ENCODE assay signal across 12 cellular contexts in genomic region chr7:131189488-131189887, GRCh38.
DNase-seq lines count a peak whose midpoint lies in the region; ATAC-seq, FAIRE-seq and TF ChIP-seq lines count a peak whose summit lies in the region.
"Had no signal": no experiment of that assay in that cellular context is flagged by ENCODE, and none has a peak within 500 bp of the region (broad histone marks: within the 10 kb centered on the region; RNA-seq: fewer than 3 reads in every experiment).

No MANE protein-coding gene starts in this region.

- H3K27ac ChIP-seq in PC-9 = peak overlapping the region; percentile 94
- H3K27ac ChIP-seq in astrocyte (ENCODE audit: low read depth, low read length) = no peak overlapping the region

- no peak for FAIRE-seq in astrocyte (lab: Jason Lieb, UNC)

- ATAC-seq in activated T-cell treated with anti-CD3 and anti-CD28 coated beads, Interleukin-2, amount 50 U/mL, for 4 hours = peak; percentile 38 to 46
- peak; percentile 55 for ATAC-seq in stimulated activated memory B cell treated with anti-CD40 and anti-IgM and Interleukin-4, amounts not matched to agents 10 μg/mL and 1 μg/mL and 100 μg/mL, for 72 hours
- no peak for ATAC-seq in HG02642 (IDR thresholded peaks at IDR 0.05; ENCODE audit: poor library complexity, unreplicated experiment)
- no peak for ATAC-seq in GM18505 (IDR thresholded peaks at IDR 0.05; ENCODE audit: unreplicated experiment)

- DNase-seq in activated T-cell treated with anti-CD3 and anti-CD28 coated beads, Interleukin-2, amount 50 U/mL, for 4 hours = no peak
- no peak for DNase-seq in activated T-cell treated with anti-CD3 and anti-CD28 coated beads, Interleukin-2, amount 50 U/mL, for 1 hour
- DNase-seq in PC-9 (no peak), astrocyte (ENCODE audit: low read depth) (no peak), DMS53 (lab: John Stamatoyannopoulos, UW) (no peak)
- DNase-seq: DMS 273 treated with DMSO at 0.1 percent for 48 hours, NCI-H187 treated with DMSO at 0.1 percent for 48 hours, nephron progenitor cell, right cardiac atrium had no signal

- H3F3A ChIP-seq in PC-9 (ENCODE audit: insufficient read depth, low read depth) = peaks cover 67% of the 10 kb centered on the region

- H3K27me3 ChIP-seq in PC-9 (ENCODE audit: insufficient read depth, low read depth) (no peaks in the 10 kb centered on the region), astrocyte (ENCODE audit: insufficient read depth, low read length) (peaks cover 14% of the 10 kb centered on the region)

- no peak for TF ChIP-seq POLR2A in GM18505 (IDR thresholded peaks at IDR 0.05; ENCODE audit: borderline replicate concordance, extremely low read depth, insufficient read depth, insufficient read length)

- H3K27me3 Mint-ChIP-seq in activated T-cell treated with anti-CD3 and anti-CD28 coated beads, Interleukin-2, amount 50 U/mL, for 4 hours (ENCODE audit: low read depth) = no peaks in the 10 kb centered on the region
- no peaks in the 10 kb centered on the region for H3K27me3 Mint-ChIP-seq in astrocyte (ENCODE audit: low read depth, unreplicated experiment)
- H3K27me3 Mint-ChIP-seq in stimulated activated memory B cell treated with anti-CD40 and anti-IgM and Interleukin-4, amounts not matched to agents 10 μg/mL and 1 μg/mL and 100 μg/mL, for 72 hours = no peaks in the 10 kb centered on the region

- peak overlapping the region; percentile 98 for H3K27ac Mint-ChIP-seq in astrocyte (ENCODE audit: unreplicated experiment)
- peak overlapping the region; percentile 64 for H3K27ac Mint-ChIP-seq in stimulated activated memory B cell treated with anti-CD40 and anti-IgM and Interleukin-4, amounts not matched to agents 10 μg/mL and 1 μg/mL and 100 μg/mL, for 72 hours
- H3K27ac Mint-ChIP-seq: nephron progenitor cell had no signal

- POLR2A ChIA-PET in PC-9 (lab: Charles Lee; ENCODE audit: unreplicated experiment) = interaction anchor here (0.7 to 1.4 kb wide), 2 partner anchors 25 to 67 kb away, joined by 9 to 21 read pairs; no protein-coding TSS in a partner anchor

- BruUV-seq in PC-9 (replicated peaks; lab: Mats Ljungman, UMichigan) = no TSS peak

- H3K9me3 ChIP-seq in PC-9 (ENCODE audit: insufficient read depth, low read depth) (no peaks in the 10 kb centered on the region), astrocyte (ENCODE audit: insufficient read depth, low read depth, low read length) (no peaks in the 10 kb centered on the region)

- H3K9me2 ChIP-seq in PC-9 (ENCODE audit: insufficient read depth) = no peaks in the 10 kb centered on the region

- H3K79me2 ChIP-seq in PC-9 (ENCODE audit: low read depth) = no peaks in the 10 kb centered on the region
- no peaks in the 10 kb centered on the region for H3K79me2 ChIP-seq in astrocyte (ENCODE audit: insufficient read depth, low read length)

- no peaks in the 10 kb centered on the region for H3K36me3 ChIP-seq in PC-9 (ENCODE audit: low read depth)
- no peaks in the 10 kb centered on the region for H3K36me3 ChIP-seq in astrocyte (ENCODE audit: insufficient read depth, low read length)

- H2AFZ ChIP-seq in PC-9 (no peak overlapping the region), astrocyte (ENCODE audit: low read depth, low read length) (no peak overlapping the region)

- H3K4me3 Mint-ChIP-seq in activated T-cell treated with anti-CD3 and anti-CD28 coated beads, Interleukin-2, amount 50 U/mL, for 4 hours = no peak overlapping the region
- no peak overlapping the region for H3K4me3 Mint-ChIP-seq in astrocyte (ENCODE audit: unreplicated experiment)
- no peak overlapping the region for H3K4me3 Mint-ChIP-seq in stimulated activated memory B cell treated with anti-CD40 and anti-IgM and Interleukin-4, amounts not matched to agents 10 μg/mL and 1 μg/mL and 100 μg/mL, for 72 hours
- H3K4me3 Mint-ChIP-seq: nephron progenitor cell had no signal

- peaks cover 47% of the 10 kb centered on the region for H3K4me1 Mint-ChIP-seq in activated T-cell treated with anti-CD3 and anti-CD28 coated beads, Interleukin-2, amount 50 U/mL, for 4 hours (ENCODE audit: low read depth)
- H3K4me1 Mint-ChIP-seq in astrocyte (ENCODE audit: low read depth, unreplicated experiment) = peaks cover 34% of the 10 kb centered on the region
- H3K4me1 Mint-ChIP-seq in stimulated activated memory B cell treated with anti-CD40 and anti-IgM and Interleukin-4, amounts not matched to agents 10 μg/mL and 1 μg/mL and 100 μg/mL, for 72 hours = peaks cover 16% of the 10 kb centered on the region
- H3K4me1 Mint-ChIP-seq: nephron progenitor cell had no signal

- CTCF ChIA-PET in PC-9 (lab: Charles Lee) = no interaction called here

- H3K4me1 ChIP-seq in PC-9 (replicated peaks; ENCODE audit: insufficient read depth) = peaks cover 85% of the 10 kb centered on the region
- H3K4me1 ChIP-seq in astrocyte (ENCODE audit: insufficient read depth, low read length) = peaks cover 13% of the 10 kb centered on the region

- H4K20me1 ChIP-seq in PC-9 (ENCODE audit: insufficient read depth) (no peaks in the 10 kb centered on the region), astrocyte (ENCODE audit: insufficient read depth, low read length) (no peaks in the 10 kb centered on the region)

- H3K36me3 Mint-ChIP-seq in activated T-cell treated with anti-CD3 and anti-CD28 coated beads, Interleukin-2, amount 50 U/mL, for 4 hours (ENCODE audit: insufficient read depth) = no peaks in the 10 kb centered on the region
- peaks cover 2% of the 10 kb centered on the region for H3K36me3 Mint-ChIP-seq in astrocyte (ENCODE audit: low read depth, unreplicated experiment)
- H3K36me3 Mint-ChIP-seq in stimulated activated memory B cell treated with anti-CD40 and anti-IgM and Interleukin-4, amounts not matched to agents 10 μg/mL and 1 μg/mL and 100 μg/mL, for 72 hours = no peaks in the 10 kb centered on the region

- no peak overlapping the region for H3K9ac ChIP-seq in astrocyte (ENCODE audit: low read length)

- no peak overlapping the region for H3K4me3 ChIP-seq in PC-9
- no peak overlapping the region for H3K4me3 ChIP-seq in astrocyte (ENCODE audit: insufficient read depth, low read depth, low read length)

- TF ChIP-seq CTCF in PC-9 (conservative IDR thresholded peaks at IDR 0.05) (no peak), astrocyte (IDR thresholded peaks at IDR 0.05; ENCODE audit: insufficient read depth, low read depth, low read length) (no peak)

- no peaks in the 10 kb centered on the region for H3K9me3 Mint-ChIP-seq in activated T-cell treated with anti-CD3 and anti-CD28 coated beads, Interleukin-2, amount 50 U/mL, for 4 hours
- H3K9me3 Mint-ChIP-seq in astrocyte (ENCODE audit: unreplicated experiment) = peaks cover 4% of the 10 kb centered on the region
- H3K9me3 Mint-ChIP-seq in stimulated activated memory B cell treated with anti-CD40 and anti-IgM and Interleukin-4, amounts not matched to agents 10 μg/mL and 1 μg/mL and 100 μg/mL, for 72 hours = no peaks in the 10 kb centered on the region
- H3K9me3 Mint-ChIP-seq: nephron progenitor cell had no signal

- intact Hi-C loops in PC-9 (cut with micrococcal nuclease; ENCODE audit: unreplicated experiment) = loop anchor here (5.0 kb wide), 2 partner anchors 48 to 108 kb away; no protein-coding TSS in a partner anchor

- H3K4me2 ChIP-seq in PC-9 (peak overlapping the region; percentile 73), astrocyte (ENCODE audit: low read length) (no peak overlapping the region)

Comparison
In these comparisons a context has a peak if more than half of its experiments do, and no peak if none do; other contexts are left out.
1. ATAC-seq: peak in activated T-cell treated with anti-CD3 and anti-CD28 coated beads, Interleukin-2, amount 50 U/mL, for 4 hours (2 of 2) and stimulated activated memory B cell treated with anti-CD40 and anti-IgM and Interleukin-4, amounts not matched to agents 10 μg/mL and 1 μg/mL and 100 μg/mL, for 72 hours (single experiment); none in HG02642 (single experiment) and GM18505 (single experiment).